Comparison of ENCODE assay signal across 17 cellular contexts in genomic region chr2:1704606-1705556, GRCh38. TPM values are rescaled to one million over a fixed set of nuclear protein-coding genes. Genes with fewer than 3 reads are reported as not detected.
DNase-seq lines count a peak whose midpoint lies in the region; ATAC-seq and TF ChIP-seq lines count a peak whose summit lies in the region.
"Had no signal": no experiment of that assay in that cellular context is flagged by ENCODE, and none has a peak within 500 bp of the region (broad histone marks: within the 10 kb centered on the region; RNA-seq: fewer than 3 reads in every experiment).

No MANE protein-coding gene starts in this region.

- no peaks in the 10 kb centered on the region for H3K27me3 Mint-ChIP-seq in chondrocyte (ENCODE audit: low read depth)
- no peaks in the 10 kb centered on the region for H3K27me3 Mint-ChIP-seq in CD4-positive, alpha-beta memory T cell

- no TSS peak for BruUV-seq in A673 (replicated peaks; lab: Mats Ljungman, UMichigan)

- H3K4me1 ChIP-seq in A673 (ENCODE audit: insufficient read depth, low read length, poor library complexity, severe bottlenecking) = peaks cover 27% of the 10 kb centered on the region
- H3K4me1 ChIP-seq in CD4-positive, alpha-beta memory T cell (ENCODE audit: insufficient read depth, low read length) = no peaks in the 10 kb centered on the region
- peaks cover 4% of the 10 kb centered on the region for H3K4me1 ChIP-seq in colonic mucosa

- CTCF ChIA-PET in A673 (lab: Charles Lee) = interaction anchor here (1.0 kb wide), 1 partner anchor 115 kb away, joined by 7 read pairs; no protein-coding TSS in a partner anchor
- CTCF ChIA-PET in CD4-positive, alpha-beta memory T cell (lab: Charles Lee; ENCODE audit: partially characterized antibody) = no interaction called here

- no peaks in the 10 kb centered on the region for H3K9me3 ChIP-seq in A673 (ENCODE audit: low read depth, low read length, poor library complexity, severe bottlenecking)
- no peaks in the 10 kb centered on the region for H3K9me3 ChIP-seq in CD4-positive, alpha-beta memory T cell (ENCODE audit: control insufficient read depth in 1 of 2, low read length in 2 of 2)
- no peaks in the 10 kb centered on the region for H3K9me3 ChIP-seq in colonic mucosa
- H3K9me3 ChIP-seq: upper lobe of right lung had no signal

- no peak for ATAC-seq in GM19324 (IDR thresholded peaks at IDR 0.05; ENCODE audit: low FRiP score, unreplicated experiment)
- ATAC-seq in GM19023 (IDR thresholded peaks at IDR 0.05; ENCODE audit: unreplicated experiment) = no peak
- ATAC-seq: PC-3, upper lobe of right lung had no signal

- H3K4me3 ChIP-seq in A673 (ENCODE audit: low read depth, low read length, poor library complexity, severe bottlenecking) (no peak overlapping the region), NB4 (ENCODE audit: low read depth, low read length) (no peak overlapping the region), colonic mucosa (no peak overlapping the region)
- H3K4me3 ChIP-seq in CD4-positive, alpha-beta memory T cell (ENCODE audit: low read length in 2 of 2) = no peak overlapping the region
- H3K4me3 ChIP-seq: lung, upper lobe of right lung had no signal

- H3K36me3 Mint-ChIP-seq in chondrocyte (ENCODE audit: low read depth) = peaks cover 4% of the 10 kb centered on the region
- no peaks in the 10 kb centered on the region for H3K36me3 Mint-ChIP-seq in CD4-positive, alpha-beta memory T cell

- POLR2A ChIA-PET in A673 (lab: Charles Lee; ENCODE audit: low non-redundant PET) = no interaction called here
- POLR2A ChIA-PET in CD4-positive, alpha-beta memory T cell (lab: Charles Lee; ENCODE audit: partially characterized antibody) = no interaction called here

- H3K27me3 ChIP-seq in A673 (replicated peaks; ENCODE audit: insufficient read depth, low read depth, low read length, poor library complexity) (no peaks in the 10 kb centered on the region), colonic mucosa (no peaks in the 10 kb centered on the region)
- no peaks in the 10 kb centered on the region for H3K27me3 ChIP-seq in CD4-positive, alpha-beta memory T cell (ENCODE audit: insufficient read depth, low read length)
- H3K27me3 ChIP-seq: upper lobe of right lung had no signal

- H3K27ac Mint-ChIP-seq in chondrocyte (ENCODE audit: unreplicated experiment) = peak overlapping the region; percentile 77
- no peak overlapping the region for H3K27ac Mint-ChIP-seq in CD4-positive, alpha-beta memory T cell
- H3K27ac Mint-ChIP-seq: activated CD4-positive, alpha-beta memory T cell treated with anti-CD3 and anti-CD28 coated beads, Interleukin-2, amount 10 ng/mL, durations not matched to agents 7 days and 5 days had no signal

- H3K4me3 Mint-ChIP-seq in chondrocyte (ENCODE audit: unreplicated experiment) = no peak overlapping the region
- no peak overlapping the region for H3K4me3 Mint-ChIP-seq in CD4-positive, alpha-beta memory T cell
- H3K4me3 Mint-ChIP-seq: activated CD4-positive, alpha-beta memory T cell treated with anti-CD3 and anti-CD28 coated beads, Interleukin-2, amount 10 ng/mL, durations not matched to agents 7 days and 5 days had no signal

- no peak overlapping the region for H3K27ac ChIP-seq in A673 (ENCODE audit: low read depth, low read length, poor library complexity, severe bottlenecking)
- no peak overlapping the region for H3K27ac ChIP-seq in CD4-positive, alpha-beta memory T cell (ENCODE audit: low read depth, low read length)
- no peak overlapping the region for H3K27ac ChIP-seq in colonic mucosa
- H3K27ac ChIP-seq: upper lobe of right lung had no signal

- intact Hi-C loops in A673 (cut with micrococcal nuclease; ENCODE audit: unreplicated experiment) (loop anchor here (5.0 kb wide), 1 partner anchor 37 kb away; the partner anchor contains the start of gene PXDN), colonic mucosa (cut with DNase I) (no loop called here)
- intact Hi-C loops in CD4-positive, alpha-beta memory T cell (cut with micrococcal nuclease) = no loop called here

- H3K9ac ChIP-seq in colonic mucosa (ENCODE audit: low read depth in 2 of 2, low read length in 2 of 2) = no peak overlapping the region

- H3K36me3 ChIP-seq in A673 (ENCODE audit: insufficient read depth, low read length, poor library complexity, severe bottlenecking) (no peaks in the 10 kb centered on the region), colonic mucosa (no peaks in the 10 kb centered on the region)
- H3K36me3 ChIP-seq in CD4-positive, alpha-beta memory T cell (ENCODE audit: insufficient read depth, low read length) = no peaks in the 10 kb centered on the region
- H3K36me3 ChIP-seq: upper lobe of right lung had no signal

- DNase-seq in A673 (ENCODE audit: low spot score) (peak; percentile 55), NB4 (ENCODE audit: low read depth) (peak; percentile 18), chondrocyte (ENCODE audit: low spot score) (no peak), left kidney (ENCODE audit: low read depth, low spot score) (peak; percentile 41), colonic mucosa (no peak)
- no peak for DNase-seq in CD4-positive, alpha-beta memory T cell
- DNase-seq: activated CD4-positive, alpha-beta memory T cell treated with anti-CD3 and anti-CD28 coated beads, Interleukin-2, amount 10 ng/mL, durations not matched to agents 7 days and 5 days; activated gamma-delta T cell; DMS79; hypothalamus; NCI-H1105; NCI-H510A treated with DMSO at 0.1 percent for 48 hours; PC-3 had no signal

- no peak for TF ChIP-seq CTCF in A673 (conservative IDR thresholded peaks at IDR 0.05; ENCODE audit: low read depth, low read length)
- TF ChIP-seq CTCF in NB4 (IDR thresholded peaks at IDR 0.05; ENCODE audit: low read depth, low read length) = no peak
- no peak for TF ChIP-seq CTCF in chondrocyte (IDR thresholded peaks at IDR 0.05)
- no peak for TF ChIP-seq CTCF in colonic mucosa (IDR thresholded peaks at IDR 0.05)

- no peaks in the 10 kb centered on the region for H3K9me3 Mint-ChIP-seq in chondrocyte (ENCODE audit: low read depth)
- peaks cover 0 to 3% (median 0%) of the 10 kb centered on the region in 8 donors for H3K9me3 Mint-ChIP-seq in CD4-positive, alpha-beta memory T cell
- H3K9me3 Mint-ChIP-seq: activated CD4-positive, alpha-beta memory T cell treated with anti-CD3 and anti-CD28 coated beads, Interleukin-2, amount 10 ng/mL, durations not matched to agents 7 days and 5 days had no signal

- no peak for TF ChIP-seq POLR2A in NB4 (IDR thresholded peaks at IDR 0.05; ENCODE audit: extremely low read depth, insufficient read length)

- H3K4me1 Mint-ChIP-seq in chondrocyte (ENCODE audit: low read depth) = peaks cover 56% of the 10 kb centered on the region
- H3K4me1 Mint-ChIP-seq in CD4-positive, alpha-beta memory T cell = peaks cover 0 to 5% (median 3%) of the 10 kb centered on the region in 4 donors
- H3K4me1 Mint-ChIP-seq: activated CD4-positive, alpha-beta memory T cell treated with anti-CD3 and anti-CD28 coated beads, Interleukin-2, amount 10 ng/mL, durations not matched to agents 7 days and 5 days had no signal

RNA-seq across cellular contexts. Expression of gene PXDN, which starts 39.4 kb away (rescaled TPM):
- total RNA-seq in A673 (2021) (162 and 175 TPM in 2 replicates), chondrocyte (499 to 576 TPM (median 571 TPM) in 3 replicates), colonic mucosa (10 to 100 TPM in 1 of 2 donors, 1 to 10 TPM in 1; 9.5 to 20.0 TPM)
- not detected for total RNA-seq in CD4-positive, alpha-beta memory T cell
- polyA plus RNA-seq in CD4-positive, alpha-beta memory T cell = under 1 TPM in 1 of 2 donors, not detected in 1; 0.79 TPM
- total RNA-seq: activated CD4-positive, alpha-beta memory T cell treated with anti-CD3 and anti-CD28 coated beads, Interleukin-2, amount 10 ng/mL, durations not matched to agents 7 days and 5 days had no signal

Comparison
In these comparisons a context has a peak if more than half of its experiments do, and no peak if none do; other contexts are left out.
1. DNase-seq: peak in A673 (single experiment), NB4 (single experiment) and left kidney (single experiment); none in chondrocyte (single experiment), CD4-positive, alpha-beta memory T cell (0 of 5) and colonic mucosa (single experiment).
2. RNA of gene PXDN, which starts 39.4 kb away (total RNA-seq): 499 to 576 TPM in chondrocyte, 162 to 175 TPM in A673 and 9.5 to 20.0 TPM in colonic mucosa; not detected in CD4-positive, alpha-beta memory T cell; every median in the first group is over 10 times any median in the second.